Comparison of ENCODE assay signal across 8 cellular contexts in the genomic region with DNA sequence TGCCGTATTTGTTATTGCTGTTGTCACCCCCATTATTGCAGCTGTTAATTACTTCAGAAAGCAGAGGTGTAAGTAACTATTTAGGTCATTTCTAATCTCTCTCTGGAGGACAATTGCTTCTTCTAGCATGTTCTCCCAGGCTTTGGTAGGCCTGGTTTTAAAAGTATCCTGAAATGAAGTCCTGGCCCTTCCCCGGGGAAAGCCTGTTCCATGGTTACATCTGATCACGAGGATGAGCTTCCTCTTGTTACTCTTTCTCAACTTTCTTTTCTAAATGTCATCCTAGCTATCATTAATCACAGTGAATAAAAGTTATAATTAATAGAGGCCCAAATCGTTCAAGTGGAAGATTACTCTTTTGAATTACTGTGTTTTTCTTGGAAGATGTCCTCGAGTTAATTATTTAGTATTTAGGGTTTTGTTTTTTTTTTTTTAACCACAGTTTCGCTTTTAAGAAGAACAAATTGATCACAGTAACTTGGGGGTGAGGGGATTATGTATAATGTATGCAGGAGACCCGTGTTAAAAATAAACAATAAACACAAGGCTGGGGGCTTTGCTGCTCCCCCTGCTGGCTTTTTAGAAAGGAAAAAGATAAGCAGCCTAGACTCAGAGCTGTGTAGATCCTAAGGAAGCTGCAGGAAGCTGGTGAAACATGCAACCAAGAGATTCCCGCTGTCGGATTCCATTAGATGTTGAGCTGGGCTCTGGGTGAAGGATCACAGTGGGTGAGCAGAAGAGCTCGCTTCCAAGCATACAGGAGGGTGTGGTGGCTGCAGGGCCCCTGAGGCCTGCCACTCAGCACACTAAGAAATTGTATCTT.
A peak's percentile ranks its signal among the peaks of the same experiment; 100 is the strongest.
DNase-seq lines count a peak whose midpoint lies in the region; TF ChIP-seq lines count a peak whose summit lies in the region.
"Had no signal": no experiment of that assay in that cellular context is flagged by ENCODE, and none has a peak within 500 bp of the region (broad histone marks: within the 10 kb centered on the region; RNA-seq: fewer than 3 reads in every experiment).

No MANE protein-coding gene starts in this region.

- H3K27me3 Mint-ChIP-seq in brain = peaks cover 4% of the 10 kb centered on the region
- H3K27me3 Mint-ChIP-seq in neural crest cell (ENCODE audit: low read depth) = peaks cover 3% of the 10 kb centered on the region

- H3K9ac ChIP-seq in KMS-11 = no peak overlapping the region

- H3K9me3 Mint-ChIP-seq in brain (peaks cover 0 to 2% (median 0%) of the 10 kb centered on the region in 5 experiments), neural crest cell (no peaks in the 10 kb centered on the region)

- no peaks in the 10 kb centered on the region for H3K9me3 ChIP-seq in uterus

- H3K27ac Mint-ChIP-seq in brain = peak overlapping the region in 4 of 5 experiments; percentile 29 to 81 (median 74)
- H3K27ac Mint-ChIP-seq in neural crest cell (ENCODE audit: unreplicated experiment) = no peak overlapping the region

- TF ChIP-seq POLR2A in uterus (IDR thresholded peaks at IDR 0.05) = no peak

- no peaks in the 10 kb centered on the region for H3K4me1 ChIP-seq in KMS-11 (ENCODE audit: low read depth, poor library complexity, severe bottlenecking)
- H3K4me1 ChIP-seq in uterus = no peaks in the 10 kb centered on the region

- H3K27me3 ChIP-seq in KMS-11 (ENCODE audit: insufficient read depth, low read depth) = no peaks in the 10 kb centered on the region
- no peaks in the 10 kb centered on the region for H3K27me3 ChIP-seq in uterus

- no peaks in the 10 kb centered on the region for H3K36me3 Mint-ChIP-seq in brain
- H3K36me3 Mint-ChIP-seq in neural crest cell (ENCODE audit: low read depth) = no peaks in the 10 kb centered on the region

- H3K4me3 ChIP-seq in KMS-11 (IDR thresholded peaks at IDR 0.05; ENCODE audit: insufficient read depth, low read depth, low read length) = no peak overlapping the region
- no peak overlapping the region for H3K4me3 ChIP-seq in uterus

- H3K4me3 Mint-ChIP-seq in brain (no peak overlapping the region), neural crest cell (no peak overlapping the region)

- no peak overlapping the region for H2AFZ ChIP-seq in KMS-11 (ENCODE audit: low read depth)

- no peaks in the 10 kb centered on the region for H4K20me1 ChIP-seq in KMS-11 (ENCODE audit: insufficient read depth)

- no peak overlapping the region for H3K4me2 ChIP-seq in KMS-11

- H3K79me2 ChIP-seq in KMS-11 (ENCODE audit: insufficient read depth, low read depth) = no peaks in the 10 kb centered on the region

- TF ChIP-seq CTCF in KMS-11 (conservative IDR thresholded peaks at IDR 0.05; ENCODE audit: low read depth, low read length) (0 out of 2 replicates have a peak, but pooled peaks have one; percentile 21), brain (conservative IDR thresholded peaks at IDR 0.05) (peak; percentile 50 to 63), neural crest cell (conservative IDR thresholded peaks at IDR 0.05) (peak; percentile 55), uterus (IDR thresholded peaks at IDR 0.05) (no peak)

- DNase-seq in EL = peak; percentile 10
- DNase-seq in neural crest cell (ENCODE audit: low read depth, low spot score) = no peak
- no peak for DNase-seq in uterus
- no peak for DNase-seq in effector CD8-positive, alpha-beta T cell (lab: John Stamatoyannopoulos, UW)
- DNase-seq in activated effector memory CD4-positive, alpha-beta T cell treated with Interleukin-2 at 50 U/mL for 16 hours = no peak
- DNase-seq: small intestine had no signal

- intact Hi-C loops in uterus (cut with DNase I; ENCODE audit: low total_unique reads) = no loop called here

- no peaks in the 10 kb centered on the region for H3K36me3 ChIP-seq in KMS-11 (ENCODE audit: insufficient read depth)
- no peaks in the 10 kb centered on the region for H3K36me3 ChIP-seq in uterus

- no peak overlapping the region for H3K27ac ChIP-seq in KMS-11
- H3K27ac ChIP-seq in uterus = no peak overlapping the region

- H3K4me1 Mint-ChIP-seq in brain (peaks cover 38% of the 10 kb centered on the region), neural crest cell (peaks cover 18% of the 10 kb centered on the region)

Comparison
In these comparisons a context has a peak if more than half of its experiments do, and no peak if none do; other contexts are left out.
1. CTCF ChIP-seq: peak in KMS-11 (single experiment), brain (2 of 2) and neural crest cell (single experiment); none in uterus (0 of 4).